9 cellular contexts compared by ENCODE assay signal in the genomic region with DNA sequence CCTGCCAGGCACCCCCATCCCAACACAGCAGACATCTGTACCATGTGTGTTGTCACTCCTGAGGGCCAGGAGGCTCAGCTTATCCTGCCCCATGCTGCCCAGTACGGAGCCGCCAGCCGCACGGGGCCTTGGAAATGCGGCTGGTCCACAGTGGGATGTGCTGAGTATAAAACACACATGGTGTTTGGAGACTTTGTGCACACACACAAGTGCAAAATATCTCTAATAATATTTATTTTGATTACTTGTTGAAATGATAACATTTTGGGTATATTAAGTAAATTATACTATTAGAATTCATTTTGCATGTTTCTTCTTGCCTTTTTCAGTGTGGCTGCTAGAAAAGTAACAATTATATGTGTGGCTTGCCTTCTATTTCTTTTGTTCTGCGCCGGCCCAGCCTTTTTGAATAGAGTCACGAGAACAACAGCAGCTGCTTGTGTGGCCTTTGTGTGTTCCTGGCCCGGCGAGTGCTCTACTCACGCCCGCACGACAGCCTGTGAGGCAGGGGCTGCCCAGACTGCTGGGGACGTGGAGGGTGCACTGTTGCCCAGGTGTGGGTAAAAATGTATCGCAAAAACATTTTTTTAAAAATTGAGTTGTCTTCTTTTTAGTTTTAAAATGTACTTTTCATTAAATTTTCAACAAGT. TPM values are rescaled to one million over a fixed set of nuclear protein-coding genes. Genes with fewer than 3 reads are reported as not detected.
DNase-seq lines count a peak whose midpoint lies in the region; TF ChIP-seq lines count a peak whose summit lies in the region.
"Had no signal": no experiment of that assay in that cellular context is flagged by ENCODE, and none has a peak within 500 bp of the region (broad histone marks: within the 10 kb centered on the region; RNA-seq: fewer than 3 reads in every experiment).

No MANE protein-coding gene starts in this region.

- H3K36me3 ChIP-seq in muscle layer of colon (ENCODE audit: insufficient read depth, low read length) (peaks cover 9% of the 10 kb centered on the region), transverse colon (peaks cover 0 to 5% (median 2%) of the 10 kb centered on the region in 4 donors)

- in situ Hi-C loops in transverse colon (cut with MboI; ENCODE audit: low pct_ligation_motif_present in 1 of 4, low pct_unique_long_range_greater_than_20kb in 1 of 4, low sequenced_read_pairs in 3 of 4), result loop anchor here in 1 of 4 donors (10.0 kb wide), 1 partner anchor 61 kb away; no protein-coding TSS in a partner anchor

- H3K4me3 ChIP-seq in coronary artery (peak overlapping the region; percentile 52), muscle layer of colon (ENCODE audit: low read depth in 1 of 2, low read length in 2 of 2) (peak overlapping the region in 1 of 2 donors; percentile 25), transverse colon (no peak overlapping the region)

- H3K9me3 ChIP-seq in muscle layer of colon (ENCODE audit: low read length), result peaks cover 5% of the 10 kb centered on the region
- peaks cover 0 to 9% of the 10 kb centered on the region in 2 donors for H3K9me3 ChIP-seq in transverse colon

- H3K4me1 ChIP-seq in muscle layer of colon (ENCODE audit: insufficient read depth, low read length), result peaks cover 30% of the 10 kb centered on the region
- H3K4me1 ChIP-seq in transverse colon, result peaks cover 18 to 29% (median 24%) of the 10 kb centered on the region in 4 donors

- WGBS in transverse colon (ENCODE audit: low coverage in 1 of 2), 2 donors, result 91 to 93% methylated on average over 12 to 15 of the region's 15 CpGs

- peak overlapping the region; percentile 47 for H3K9ac ChIP-seq in muscle layer of colon (ENCODE audit: low read length)

- intact Hi-C loops in transverse colon (cut with DNase I; ENCODE audit: low total_unique reads), result no loop called here

- H3K27me3 ChIP-seq in muscle layer of colon (ENCODE audit: control insufficient read depth in 1 of 2, insufficient read depth in 2 of 2, low read length in 2 of 2) (no peaks in the 10 kb centered on the region), transverse colon (no peaks in the 10 kb centered on the region)

- no peak for TF ChIP-seq EP300 in transverse colon (IDR thresholded peaks at IDR 0.05; ENCODE audit: low read depth)

- H3K27ac ChIP-seq in coronary artery (peak overlapping the region; percentile 87 to 92), muscle layer of colon (ENCODE audit: low read depth, low read length) (peak overlapping the region; percentile 93), transverse colon (peak overlapping the region; percentile 77 to 85 (median 82))

- peak; percentile 81 for DNase-seq in NCI-H2081 treated with DMSO at 0.1 percent for 48 hours (lab: John Stamatoyannopoulos, UW)
- DNase-seq in coronary artery (ENCODE audit: low spot score), result peak; percentile 59
- no peak for DNase-seq in transverse colon
- no peak for DNase-seq in GF-D8 (lab: John Stamatoyannopoulos, UW)
- DNase-seq in activated CD4-positive, CD25-positive, alpha-beta regulatory T cell (lab: John Stamatoyannopoulos, UW), result no peak
- no peak for DNase-seq in hepatic stellate cell (ENCODE audit: low spot score)
- DNase-seq: HFFc6, NCI-H2029 had no signal

- TF ChIP-seq CTCF in coronary artery (IDR thresholded peaks at IDR 0.05), result no peak
- TF ChIP-seq CTCF in transverse colon (IDR thresholded peaks at IDR 0.05), result no peak

- TF ChIP-seq POLR2A in transverse colon (IDR thresholded peaks at IDR 0.05), result no peak

RNA-seq across cellular contexts. Expression of gene COQ8A, which starts 35.3 kb away (rescaled TPM):
- total RNA-seq in transverse colon, result 10 to 100 TPM; 46.0 to 80.5 (median 67.7) TPM

Comparison
In these comparisons a context has a peak if more than half of its experiments do, and no peak if none do; other contexts are left out.
1. DNase-seq: peak in NCI-H2081 treated with DMSO at 0.1 percent for 48 hours (single experiment) and coronary artery (single experiment); none in transverse colon (single experiment), GF-D8 (single experiment), activated CD4-positive, CD25-positive, alpha-beta regulatory T cell (0 of 4) and hepatic stellate cell (single experiment).
2. Peak in every context shown above with its lines, with median percentiles within 50 percentile points of each other: H3K27ac ChIP-seq.